Comparison of ENCODE assay signal across 1 cellular context in genomic region chr6:122264557-122264956, GRCh38.
TF ChIP-seq lines count a peak whose summit lies in the region.

No MANE protein-coding gene starts in this region.

TF ChIP-seq in GM23338, 12 proteins besides CTCF, POLR2A, EP300 and RAD21 (continued from another document):
- TF ChIP-seq ZNF462 (CRISPR knock-in tag; IDR thresholded peaks at IDR 0.05) (no peak; the same call in 1 of the 2 replicates), EZH2 (IDR thresholded peaks at IDR 0.05; ENCODE audit: low read depth, unreplicated experiment) (no peak), ETS1 (IDR thresholded peaks at IDR 0.05) (no peak)
